ENCODE assay signal across 8 cellular contexts in the genomic region with DNA sequence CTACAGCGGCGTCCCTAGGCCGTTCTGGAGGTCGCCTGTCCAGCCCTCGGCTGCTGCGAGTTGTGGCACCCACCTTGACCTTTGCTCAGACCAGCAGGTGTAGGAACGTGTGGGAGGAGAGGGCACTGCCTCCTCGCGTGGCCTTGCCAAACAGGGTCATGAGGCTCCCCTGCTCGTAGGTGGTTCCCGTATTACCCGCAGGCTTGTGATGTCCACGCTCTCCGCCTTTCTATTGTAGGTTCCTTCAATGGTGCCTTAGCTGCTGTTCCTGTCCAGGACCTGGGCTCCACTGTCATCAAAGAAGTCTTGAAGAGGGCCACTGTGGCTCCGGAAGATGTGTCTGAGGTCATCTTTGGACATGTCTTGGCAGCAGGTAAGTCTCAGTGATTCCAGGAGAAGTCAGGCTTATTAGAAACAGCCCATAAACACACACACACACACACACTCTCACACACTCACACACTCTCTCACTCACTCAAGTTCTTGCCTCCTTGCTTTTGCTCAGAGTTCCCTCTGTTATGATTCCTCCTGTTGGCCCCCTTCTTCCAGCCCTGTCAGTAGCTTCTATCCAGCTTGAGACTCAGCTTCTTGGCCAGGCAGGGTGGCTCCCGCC. TPM values are rescaled to one million over a fixed set of nuclear protein-coding genes. Genes with fewer than 3 reads are reported as not detected.
A peak's percentile ranks its signal among the peaks of the same experiment; 100 is the strongest.
DNase-seq lines count a peak whose midpoint lies in the region; ATAC-seq, FAIRE-seq and TF ChIP-seq lines count a peak whose summit lies in the region.

No MANE protein-coding gene starts in this region.

- peak; percentile 4 for ATAC-seq in upper lobe of right lung

- POLR2A ChIA-PET in HEK293 (lab: Yijun Ruan, JAX), result interaction anchor here (0.6 to 6.3 kb wide), 7 partner anchors 10 to 907 kb away, joined by 3 to 88 read pairs (median 5); a partner anchor contains a TSS

- H3K36me3 ChIP-seq in HEK293 (ENCODE audit: control insufficient read depth in 2 of 2, insufficient read depth in 1 of 2, low read length in 2 of 2) (peaks cover 20 to 60% of the 10 kb centered on the region in 2 experiments), upper lobe of right lung (peaks cover 35% of the 10 kb centered on the region)

- H3K9me3 ChIP-seq in HEK293 (ENCODE audit: control insufficient read depth, insufficient read depth, low read depth, low read length) (no peaks in the 10 kb centered on the region), mononuclear cell (ENCODE audit: low read depth, low read length) (no peaks in the 10 kb centered on the region), upper lobe of right lung (no peaks in the 10 kb centered on the region)

- CTCF ChIA-PET in HEK293 (lab: Yijun Ruan, JAX), result no interaction called here

- TF ChIP-seq POLR2A in GM12891 (IDR thresholded peaks at IDR 0.05; ENCODE audit: low read depth, low read length) (no peak), H54 (IDR thresholded peaks at IDR 0.05; ENCODE audit: low read depth, low read length) (no peak)

- H3K4me3 ChIP-seq in HEK293 (ENCODE audit: low read depth, low read length) (peak overlapping the region; percentile 64), mononuclear cell (ENCODE audit: low read length) (peak overlapping the region; percentile 98), upper lobe of right lung (peak overlapping the region; percentile 95)

- TF ChIP-seq CTCF in HEK293 (tag by site-specific recombination; IDR thresholded peaks at IDR 0.05) (no peak), upper lobe of right lung (IDR thresholded peaks at IDR 0.05) (no peak)

- FAIRE-seq in GM12891 (lab: Jason Lieb, UNC), result no peak
- no peak for FAIRE-seq in H54 (lab: Jason Lieb, UNC)

- H3K27ac ChIP-seq in HEK293 (ENCODE audit: extremely low read depth, low read depth, low read length) (peak overlapping the region; percentile 95; the same call in 1 of the 2 replicates), upper lobe of right lung (peak overlapping the region; percentile 98)

- DNase-seq in GM12891 (ENCODE audit: insufficient read length, low spot score) (peak; percentile 25), SK-N-DZ (ENCODE audit: low spot score) (peak; percentile 23), ecto neural progenitor cell (ENCODE audit: low spot score) (peak; percentile 44), upper lobe of right lung (no peak), H54 (ENCODE audit: insufficient read length, low spot score) (no peak), amniotic stem cell (lab: John Stamatoyannopoulos, UW) (no peak)

- H3K4me1 ChIP-seq in HEK293 (ENCODE audit: control insufficient read depth, insufficient read depth, low read length) (no peaks in the 10 kb centered on the region), mononuclear cell (ENCODE audit: insufficient read depth, low read length) (peaks cover 23% of the 10 kb centered on the region), upper lobe of right lung (peaks cover 18% of the 10 kb centered on the region)

- intact Hi-C loops in upper lobe of right lung (cut with DNase I), result no loop called here

- H3K27me3 ChIP-seq in mononuclear cell (ENCODE audit: insufficient read depth, low read length) (no peaks in the 10 kb centered on the region), upper lobe of right lung (no peaks in the 10 kb centered on the region)

TF ChIP-seq in GM12891, 5 proteins besides CTCF, POLR2A, EP300 and RAD21:
- TF ChIP-seq PAX5 (IDR thresholded peaks at IDR 0.05; ENCODE audit: insufficient read depth, low read length, severe bottlenecking) (no peak), POU2F2 (IDR thresholded peaks at IDR 0.05; ENCODE audit: low read depth, low read length) (0 out of 2 replicates have a peak, but pooled peaks have one; percentile 29), SPI1 (IDR thresholded peaks at IDR 0.05; ENCODE audit: low read depth, low read length) (no peak), TAF1 (IDR thresholded peaks at IDR 0.05; ENCODE audit: low read depth, low read length) (0 out of 2 replicates have a peak, but pooled peaks have one; percentile 9), POLR2AphosphoS5 (IDR thresholded peaks at IDR 0.05; ENCODE audit: low read depth, low read length) (no peak)

TF ChIP-seq in HEK293, 187 proteins besides CTCF, POLR2A, EP300 and RAD21:
- TF ChIP-seq, protein P1, sequence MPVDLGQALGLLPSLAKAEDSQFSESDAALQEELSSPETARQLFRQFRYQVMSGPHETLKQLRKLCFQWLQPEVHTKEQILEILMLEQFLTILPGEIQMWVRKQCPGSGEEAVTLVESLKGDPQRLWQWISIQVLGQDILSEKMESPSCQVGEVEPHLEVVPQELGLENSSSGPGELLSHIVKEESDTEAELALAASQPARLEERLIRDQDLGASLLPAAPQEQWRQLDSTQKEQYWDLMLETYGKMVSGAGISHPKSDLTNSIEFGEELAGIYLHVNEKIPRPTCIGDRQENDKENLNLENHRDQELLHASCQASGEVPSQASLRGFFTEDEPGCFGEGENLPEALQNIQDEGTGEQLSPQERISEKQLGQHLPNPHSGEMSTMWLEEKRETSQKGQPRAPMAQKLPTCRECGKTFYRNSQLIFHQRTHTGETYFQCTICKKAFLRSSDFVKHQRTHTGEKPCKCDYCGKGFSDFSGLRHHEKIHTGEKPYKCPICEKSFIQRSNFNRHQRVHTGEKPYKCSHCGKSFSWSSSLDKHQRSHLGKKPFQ (tag by site-specific recombination; IDR thresholded peaks at IDR 0.05), result no peak
- peak; percentile 28; the same call in 1 of the 2 replicates for TF ChIP-seq ZFHX2 (tag by site-specific recombination; conservative IDR thresholded peaks at IDR 0.05)
- TF ChIP-seq, protein P2, sequence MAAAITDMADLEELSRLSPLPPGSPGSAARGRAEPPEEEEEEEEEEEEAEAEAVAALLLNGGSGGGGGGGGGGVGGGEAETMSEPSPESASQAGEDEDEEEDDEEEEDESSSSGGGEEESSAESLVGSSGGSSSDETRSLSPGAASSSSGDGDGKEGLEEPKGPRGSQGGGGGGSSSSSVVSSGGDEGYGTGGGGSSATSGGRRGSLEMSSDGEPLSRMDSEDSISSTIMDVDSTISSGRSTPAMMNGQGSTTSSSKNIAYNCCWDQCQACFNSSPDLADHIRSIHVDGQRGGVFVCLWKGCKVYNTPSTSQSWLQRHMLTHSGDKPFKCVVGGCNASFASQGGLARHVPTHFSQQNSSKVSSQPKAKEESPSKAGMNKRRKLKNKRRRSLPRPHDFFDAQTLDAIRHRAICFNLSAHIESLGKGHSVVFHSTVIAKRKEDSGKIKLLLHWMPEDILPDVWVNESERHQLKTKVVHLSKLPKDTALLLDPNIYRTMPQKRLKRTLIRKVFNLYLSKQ (tag by site-specific recombination; IDR thresholded peaks at IDR 0.05; ENCODE audit: borderline replicate concordance), result no peak
- no peak for TF ChIP-seq ZNF423 (tag by site-specific recombination; IDR thresholded peaks at IDR 0.05)
- TF ChIP-seq BCL11B (tag by site-specific recombination; IDR thresholded peaks at IDR 0.05; ENCODE audit: low read depth), result peak; percentile 22; the same call in 1 of the 2 replicates
- TF ChIP-seq, protein P3, sequence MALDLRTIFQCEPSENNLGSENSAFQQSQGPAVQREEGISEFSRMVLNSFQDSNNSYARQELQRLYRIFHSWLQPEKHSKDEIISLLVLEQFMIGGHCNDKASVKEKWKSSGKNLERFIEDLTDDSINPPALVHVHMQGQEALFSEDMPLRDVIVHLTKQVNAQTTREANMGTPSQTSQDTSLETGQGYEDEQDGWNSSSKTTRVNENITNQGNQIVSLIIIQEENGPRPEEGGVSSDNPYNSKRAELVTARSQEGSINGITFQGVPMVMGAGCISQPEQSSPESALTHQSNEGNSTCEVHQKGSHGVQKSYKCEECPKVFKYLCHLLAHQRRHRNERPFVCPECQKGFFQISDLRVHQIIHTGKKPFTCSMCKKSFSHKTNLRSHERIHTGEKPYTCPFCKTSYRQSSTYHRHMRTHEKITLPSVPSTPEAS (tag by site-specific recombination; IDR thresholded peaks at IDR 0.05), result 0 out of 2 replicates have a peak, but pooled peaks have one; percentile 46
TF ChIP-seq in HEK293: peak in this region for 3.

RNA-seq across cellular contexts. Expression of a gene that starts 0.9 kb away (rescaled TPM):
- polyA plus RNA-seq in GM12891 (2012; ENCODE audit: low read depth, missing spikeins), result 66.7 TPM
- polyA plus RNA-seq in SK-N-DZ (2014; cell fraction: cytosol; rRNA removed), result 124 and 131 TPM in 2 replicates
- 75.1 and 90.2 TPM in 2 replicates for polyA plus RNA-seq in SK-N-DZ (2014; cell fraction: nucleus; rRNA removed)
- total RNA-seq in mononuclear cell (10.5 TPM), upper lobe of right lung (52.6 TPM)

RNA-seq across cellular contexts. Expression of a gene that starts 26.6 kb away (rescaled TPM):
- 187 TPM for polyA plus RNA-seq in GM12891 (2012; ENCODE audit: low read depth, missing spikeins)
- 379 and 427 TPM in 2 replicates for polyA plus RNA-seq in SK-N-DZ (2014; cell fraction: cytosol; rRNA removed)
- polyA plus RNA-seq in SK-N-DZ (2014; cell fraction: nucleus; rRNA removed), result 407 and 443 TPM in 2 replicates
- total RNA-seq in mononuclear cell, result 137 TPM
- total RNA-seq in upper lobe of right lung, result 105 TPM

RNA-seq across cellular contexts. Expression of a gene that starts 27.5 kb away (rescaled TPM):
- 49.0 TPM for polyA plus RNA-seq in GM12891 (2012; ENCODE audit: low read depth, missing spikeins)
- 134 and 165 TPM in 2 replicates for polyA plus RNA-seq in SK-N-DZ (2014; cell fraction: cytosol; rRNA removed)
- polyA plus RNA-seq in SK-N-DZ (2014; cell fraction: nucleus; rRNA removed), result 74.3 and 77.3 TPM in 2 replicates
- 12.1 TPM for total RNA-seq in mononuclear cell
- 46.0 TPM for total RNA-seq in upper lobe of right lung

RNA-seq across cellular contexts. Expression of a gene that starts 35.5 kb away (rescaled TPM):
- 37.1 TPM for polyA plus RNA-seq in GM12891 (2012; ENCODE audit: low read depth, missing spikeins)
- 69.2 and 80.0 TPM in 2 replicates for polyA plus RNA-seq in SK-N-DZ (2014; cell fraction: cytosol; rRNA removed)
- polyA plus RNA-seq in SK-N-DZ (2014; cell fraction: nucleus; rRNA removed), result 55.7 and 72.7 TPM in 2 replicates
- total RNA-seq in mononuclear cell (267 TPM), upper lobe of right lung (77.4 TPM)

RNA-seq across cellular contexts. Expression of a gene that starts 37.3 kb away (rescaled TPM):
- 0.06 TPM for polyA plus RNA-seq in GM12891 (2012; ENCODE audit: low read depth, missing spikeins)
- not detected in 2 replicates for polyA plus RNA-seq in SK-N-DZ (2014; cell fraction: cytosol; rRNA removed)
- 0.12 and 0.35 TPM in 2 replicates for polyA plus RNA-seq in SK-N-DZ (2014; cell fraction: nucleus; rRNA removed)
- 0.10 TPM for total RNA-seq in mononuclear cell
- 0.49 TPM for total RNA-seq in upper lobe of right lung

Comparison
In these comparisons a context has a peak if more than half of its experiments do, and no peak if none do; other contexts are left out.
1. DNase-seq: peak in GM12891 (single experiment), SK-N-DZ (single experiment) and ecto neural progenitor cell (single experiment); none in upper lobe of right lung (single experiment), H54 (single experiment) and amniotic stem cell (single experiment).
2. Peak in every context shown above with its lines, with median percentiles within 50 percentile points of each other: H3K4me3 ChIP-seq.